ENCODE assay signal across 19 cellular contexts in the genomic region with DNA sequence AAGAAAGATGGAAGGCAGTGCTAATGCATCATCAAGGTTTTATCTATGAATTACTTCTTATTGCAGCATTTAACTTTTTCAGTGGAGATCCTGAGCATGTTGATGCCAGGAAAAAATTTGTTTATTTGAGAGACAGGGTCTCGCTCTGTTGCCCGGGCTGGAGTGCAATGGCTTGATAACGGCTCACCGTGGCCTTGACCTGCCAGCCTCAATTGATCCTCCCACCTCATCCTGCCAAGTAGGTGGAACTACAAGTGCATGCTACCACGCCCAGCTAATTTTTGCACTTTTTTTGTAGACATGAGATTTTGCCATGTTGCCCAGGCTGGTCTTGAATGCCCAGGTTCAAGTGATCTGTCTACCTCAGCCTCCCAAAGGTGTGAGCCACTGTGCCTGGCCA. TPM values are rescaled to one million over a fixed set of nuclear protein-coding genes. Genes with fewer than 3 reads are reported as not detected.
DNase-seq lines count a peak whose midpoint lies in the region; ATAC-seq and TF ChIP-seq lines count a peak whose summit lies in the region.
"Had no signal": no experiment of that assay in that cellular context is flagged by ENCODE, and none has a peak within 500 bp of the region (broad histone marks: within the 10 kb centered on the region; RNA-seq: fewer than 3 reads in every experiment).

No MANE protein-coding gene starts in this region.

- H3K27me3 ChIP-seq in ascending aorta (no peaks in the 10 kb centered on the region), layer of hippocampus (ENCODE audit: control insufficient read depth, insufficient read depth, low read length) (no peaks in the 10 kb centered on the region), thoracic aorta (replicated peaks; ENCODE audit: insufficient read depth) (no peaks in the 10 kb centered on the region)
- H3K27me3 ChIP-seq: BLaER1 had no signal

- ATAC-seq in thoracic aorta (ENCODE audit: insufficient number of reproducible peaks, low FRiP score, low read depth) = no peak
- ATAC-seq in activated T-cell treated with anti-CD3 and anti-CD28 coated beads, Interleukin-2, amount 50 U/mL, for 4 hours = no peak
- ATAC-seq: CD8-positive, alpha-beta T cell; K562; Panc1 had no signal

- DNase-seq in NCI-H1105 treated with DMSO at 0.1 percent for 48 hours (lab: John Stamatoyannopoulos, UW) (peak; percentile 30), NCI-H1105 (lab: John Stamatoyannopoulos, UW) (no peak), ascending aorta (ENCODE audit: low spot score in 2 of 2) (no peak), thoracic aorta (ENCODE audit: low spot score) (no peak), ureter (ENCODE audit: low spot score) (no peak), foreskin fibroblast (no peak)
- no peak for DNase-seq in activated T-cell treated with anti-CD3 and anti-CD28 coated beads, Interleukin-2, amount 50 U/mL, for 4 hours
- DNase-seq: ACHN; Calu3; CD8-positive, alpha-beta T cell; H7; NCI-H524 treated with DMSO at 0.1 percent for 48 hours; SIG-M5; SK-N-SH had no signal

- H3K27ac ChIP-seq in ascending aorta = peak overlapping the region; percentile 74 to 79
- H3K27ac ChIP-seq in layer of hippocampus (ENCODE audit: low read depth, low read length) = peak overlapping the region; percentile 91
- H3K27ac ChIP-seq in thoracic aorta = peak overlapping the region; percentile 54 to 77
- H3K27ac ChIP-seq: 22Rv1, BLaER1 had no signal

- intact Hi-C loops in ascending aorta (cut with DNase I) = loop anchor here (2.0 to 5.0 kb wide), 3 partner anchors 33 to 91 kb away; a partner anchor contains a TSS

- no peaks in the 10 kb centered on the region for H3K4me1 Mint-ChIP-seq in activated T-cell treated with anti-CD3 and anti-CD28 coated beads, Interleukin-2, amount 50 U/mL, for 4 hours (ENCODE audit: low read depth)

- H3K9me3 ChIP-seq in ascending aorta = no peaks in the 10 kb centered on the region
- H3K9me3 ChIP-seq in thoracic aorta = no peaks in the 10 kb centered on the region
- H3K9me3 ChIP-seq: BLaER1, SK-N-SH had no signal

- TF ChIP-seq CTCF in ascending aorta (IDR thresholded peaks at IDR 0.05) (no peak), thoracic aorta (IDR thresholded peaks at IDR 0.05) (no peak), foreskin fibroblast (IDR thresholded peaks at IDR 0.05; ENCODE audit: low read depth, low read length) (no peak)

- H3K36me3 Mint-ChIP-seq in activated T-cell treated with anti-CD3 and anti-CD28 coated beads, Interleukin-2, amount 50 U/mL, for 4 hours (ENCODE audit: insufficient read depth) = peaks cover 15% of the 10 kb centered on the region

- H3K4me1 ChIP-seq in ascending aorta (peaks cover 3 to 11% of the 10 kb centered on the region in 2 donors), thoracic aorta (ENCODE audit: control insufficient read depth in 1 of 2, low read depth in 2 of 2) (peaks cover 15 to 22% of the 10 kb centered on the region in 2 donors)
- H3K4me1 ChIP-seq: BLaER1 had no signal

- no peak overlapping the region for H3K4me3 Mint-ChIP-seq in activated T-cell treated with anti-CD3 and anti-CD28 coated beads, Interleukin-2, amount 50 U/mL, for 4 hours
- H3K4me3 Mint-ChIP-seq: CD8-positive, alpha-beta T cell had no signal

- no peaks in the 10 kb centered on the region for H3K9me3 Mint-ChIP-seq in activated T-cell treated with anti-CD3 and anti-CD28 coated beads, Interleukin-2, amount 50 U/mL, for 4 hours
- H3K9me3 Mint-ChIP-seq: CD8-positive, alpha-beta T cell had no signal

- H3K27me3 Mint-ChIP-seq in activated T-cell treated with anti-CD3 and anti-CD28 coated beads, Interleukin-2, amount 50 U/mL, for 4 hours (ENCODE audit: low read depth) = no peaks in the 10 kb centered on the region

- H3K4me3 ChIP-seq in ascending aorta (no peak overlapping the region), thoracic aorta (no peak overlapping the region), foreskin fibroblast (ENCODE audit: low read depth in 1 of 2, low read length in 2 of 2) (no peak overlapping the region)
- H3K4me3 ChIP-seq: BLaER1, K562 had no signal

- H3K36me3 ChIP-seq in ascending aorta = no peaks in the 10 kb centered on the region
- no peaks in the 10 kb centered on the region for H3K36me3 ChIP-seq in thoracic aorta

RNA-seq across cellular contexts. Expression of a gene that starts 47.2 kb away (rescaled TPM):
- total RNA-seq in ascending aorta (333 TPM), thoracic aorta (100 to 1,000 TPM; 494 to 668 TPM), ureter (115 TPM)
- 1 to 10 TPM; 7.1 to 7.9 (median 7.4) TPM for total RNA-seq in activated T-cell treated with anti-CD3 and anti-CD28 coated beads, Interleukin-2, amount 50 U/mL, for 4 hours

Comparison
In these comparisons a context has a peak if more than half of its experiments do, and no peak if none do; other contexts are left out.
1. RNA of a gene that starts 47.2 kb away (total RNA-seq): 494 to 668 TPM in thoracic aorta, 333 TPM in ascending aorta (single experiment) and 115 TPM in ureter (single experiment); 7.1 to 7.9 TPM in activated T-cell treated with anti-CD3 and anti-CD28 coated beads, Interleukin-2, amount 50 U/mL, for 4 hours; every median in the first group is over 10 times any median in the second.
2. Peak in every context shown above with its lines, with median percentiles within 50 percentile points of each other: H3K27ac ChIP-seq.